In the genomic region with DNA sequence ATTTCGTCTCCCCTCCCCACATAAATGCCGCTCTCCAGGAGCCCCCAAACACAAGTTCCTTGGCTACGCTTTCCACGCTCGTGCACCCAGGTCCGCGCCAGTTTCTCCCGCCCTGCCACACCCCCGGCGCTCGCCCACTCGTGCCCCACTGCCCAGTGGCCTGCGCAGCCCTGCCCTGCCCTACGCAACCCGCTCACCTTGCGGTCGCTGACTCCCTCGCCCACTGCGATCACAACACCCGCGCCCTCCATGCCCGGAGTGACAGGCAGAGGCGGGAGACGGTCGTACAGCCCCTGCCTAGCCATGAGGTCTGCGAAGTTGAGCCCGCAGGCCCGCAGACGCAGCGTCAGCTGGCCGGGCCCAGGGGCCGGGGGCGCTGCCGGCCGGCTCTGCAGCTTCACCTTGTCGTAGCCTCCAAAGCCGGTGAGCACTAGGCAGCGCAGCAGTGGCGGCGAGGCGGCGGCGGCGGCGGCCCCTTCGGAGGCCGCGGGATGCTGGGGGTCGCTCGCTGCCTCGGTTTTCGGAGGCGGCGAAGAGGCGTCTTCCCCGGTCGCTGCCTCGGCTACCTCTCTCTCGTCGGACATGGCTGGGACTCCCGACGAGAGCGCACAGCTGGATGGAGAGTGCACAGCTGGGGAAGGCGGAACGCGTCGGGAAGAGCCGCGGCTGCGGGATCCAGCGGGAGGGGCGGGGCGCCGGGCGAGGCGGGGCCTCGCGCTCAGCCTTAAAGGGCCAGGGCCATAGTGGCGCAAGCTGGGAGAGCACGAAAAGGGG, we compare ENCODE assay signal across 1 cellular context.
A peak's percentile ranks its signal among the peaks of the same experiment; 100 is the strongest.
TF ChIP-seq lines count a peak whose summit lies in the region.

TSS of gene VAT1 (minus strand) at position 647 of the 774 bp plus-strand sequence. CDS start at position 584, 63 bp downstream.

TF ChIP-seq in WTC11, 78 proteins besides CTCF, POLR2A, EP300 and RAD21 (continued from another document and continues in another):
- TF ChIP-seq ZNF532 (CRISPR knock-in tag; IDR thresholded peaks at IDR 0.05; ENCODE audit: borderline replicate concordance) (no peak), ZNF425 (CRISPR knock-in tag; conservative IDR thresholded peaks at IDR 0.05) (no peak), EMX1 (CRISPR knock-in tag; IDR thresholded peaks at IDR 0.05) (no peak), SMAD4 (CRISPR knock-in tag; IDR thresholded peaks at IDR 0.05) (0 out of 2 replicates have a peak, but pooled peaks have one; percentile 32), TEAD4 (CRISPR knock-in tag; IDR thresholded peaks at IDR 0.05) (peak; percentile 29; the same call in 1 of the 2 replicates), ZNF396 (CRISPR knock-in tag; IDR thresholded peaks at IDR 0.05; ENCODE audit: borderline replicate concordance) (no peak), MYBL2 (CRISPR knock-in tag; IDR thresholded peaks at IDR 0.05) (no peak), JAZF1 (CRISPR knock-in tag; IDR thresholded peaks at IDR 0.05) (no peak), E2F4 (CRISPR knock-in tag; IDR thresholded peaks at IDR 0.05; ENCODE audit: borderline replicate concordance, low read depth) (no peak), NR3C1 (CRISPR knock-in tag; conservative IDR thresholded peaks at IDR 0.05; ENCODE audit: low read depth) (no peak), NR2C2 (CRISPR knock-in tag; IDR thresholded peaks at IDR 0.05) (peak; percentile 43; the same call in 1 of the 2 replicates), GTF2I (CRISPR knock-in tag; conservative IDR thresholded peaks at IDR 0.05) (no peak), ZNF121 (CRISPR knock-in tag; IDR thresholded peaks at IDR 0.05) (no peak), SOX15 (CRISPR knock-in tag; IDR thresholded peaks at IDR 0.05) (no peak), ZNF416 (CRISPR knock-in tag; IDR thresholded peaks at IDR 0.05) (no peak), ZNF263 (CRISPR knock-in tag; IDR thresholded peaks at IDR 0.05; ENCODE audit: low read depth) (no peak), PREB (CRISPR knock-in tag; IDR thresholded peaks at IDR 0.05; ENCODE audit: borderline replicate concordance) (no peak), TP53 (CRISPR knock-in tag; IDR thresholded peaks at IDR 0.05) (0 out of 2 replicates have a peak, but pooled peaks have one; percentile 36), ESRRA (CRISPR knock-in tag; IDR thresholded peaks at IDR 0.05; ENCODE audit: borderline replicate concordance) (no peak), ERG (CRISPR knock-in tag; IDR thresholded peaks at IDR 0.05) (no peak), OVOL2 (CRISPR knock-in tag; IDR thresholded peaks at IDR 0.05; ENCODE audit: borderline replicate concordance) (no peak), FOXK1 (CRISPR knock-in tag; IDR thresholded peaks at IDR 0.05) (peak; percentile 86), ATF1 (CRISPR knock-in tag; IDR thresholded peaks at IDR 0.05) (no peak), SP1 (CRISPR knock-in tag; conservative IDR thresholded peaks at IDR 0.05) (peak; percentile 76), ZNF423 (CRISPR knock-in tag; IDR thresholded peaks at IDR 0.05) (no peak), ZNF232 (CRISPR knock-in tag; IDR thresholded peaks at IDR 0.05) (no peak; the same call in 1 of the 2 replicates), ARID4B (CRISPR knock-in tag; IDR thresholded peaks at IDR 0.05; ENCODE audit: borderline replicate concordance) (peak; percentile 72), ZBTB21 (CRISPR knock-in tag; IDR thresholded peaks at IDR 0.05; ENCODE audit: borderline replicate concordance) (no peak)
- TF ChIP-seq, protein P1, sequence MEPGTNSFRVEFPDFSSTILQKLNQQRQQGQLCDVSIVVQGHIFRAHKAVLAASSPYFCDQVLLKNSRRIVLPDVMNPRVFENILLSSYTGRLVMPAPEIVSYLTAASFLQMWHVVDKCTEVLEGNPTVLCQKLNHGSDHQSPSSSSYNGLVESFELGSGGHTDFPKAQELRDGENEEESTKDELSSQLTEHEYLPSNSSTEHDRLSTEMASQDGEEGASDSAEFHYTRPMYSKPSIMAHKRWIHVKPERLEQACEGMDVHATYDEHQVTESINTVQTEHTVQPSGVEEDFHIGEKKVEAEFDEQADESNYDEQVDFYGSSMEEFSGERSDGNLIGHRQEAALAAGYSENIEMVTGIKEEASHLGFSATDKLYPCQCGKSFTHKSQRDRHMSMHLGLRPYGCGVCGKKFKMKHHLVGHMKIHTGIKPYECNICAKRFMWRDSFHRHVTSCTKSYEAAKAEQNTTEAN (CRISPR knock-in tag; IDR thresholded peaks at IDR 0.05), result no peak
- TF ChIP-seq, protein P2, sequence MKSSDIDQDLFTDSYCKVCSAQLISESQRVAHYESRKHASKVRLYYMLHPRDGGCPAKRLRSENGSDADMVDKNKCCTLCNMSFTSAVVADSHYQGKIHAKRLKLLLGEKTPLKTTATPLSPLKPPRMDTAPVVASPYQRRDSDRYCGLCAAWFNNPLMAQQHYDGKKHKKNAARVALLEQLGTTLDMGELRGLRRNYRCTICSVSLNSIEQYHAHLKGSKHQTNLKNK (CRISPR knock-in tag; IDR thresholded peaks at IDR 0.05), result no peak
- TF ChIP-seq, protein P3, sequence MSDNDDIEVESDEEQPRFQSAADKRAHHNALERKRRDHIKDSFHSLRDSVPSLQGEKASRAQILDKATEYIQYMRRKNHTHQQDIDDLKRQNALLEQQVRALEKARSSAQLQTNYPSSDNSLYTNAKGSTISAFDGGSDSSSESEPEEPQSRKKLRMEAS (CRISPR knock-in tag; IDR thresholded peaks at IDR 0.05), result peak; percentile 21; the same call in 1 of the 2 replicates
- TF ChIP-seq, protein P4, sequence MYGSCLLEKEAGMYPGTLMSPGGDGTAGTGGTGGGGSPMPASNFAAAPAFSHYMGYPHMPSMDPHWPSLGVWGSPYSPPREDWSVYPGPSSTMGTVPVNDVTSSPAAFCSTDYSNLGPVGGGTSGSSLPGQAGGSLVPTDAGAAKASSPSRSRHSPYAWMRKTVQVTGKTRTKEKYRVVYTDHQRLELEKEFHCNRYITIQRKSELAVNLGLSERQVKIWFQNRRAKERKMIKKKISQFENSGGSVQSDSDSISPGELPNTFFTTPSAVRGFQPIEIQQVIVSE (CRISPR knock-in tag; IDR thresholded peaks at IDR 0.05; ENCODE audit: borderline replicate concordance), result no peak
